7 cellular contexts compared by ENCODE assay signal in the genomic region with DNA sequence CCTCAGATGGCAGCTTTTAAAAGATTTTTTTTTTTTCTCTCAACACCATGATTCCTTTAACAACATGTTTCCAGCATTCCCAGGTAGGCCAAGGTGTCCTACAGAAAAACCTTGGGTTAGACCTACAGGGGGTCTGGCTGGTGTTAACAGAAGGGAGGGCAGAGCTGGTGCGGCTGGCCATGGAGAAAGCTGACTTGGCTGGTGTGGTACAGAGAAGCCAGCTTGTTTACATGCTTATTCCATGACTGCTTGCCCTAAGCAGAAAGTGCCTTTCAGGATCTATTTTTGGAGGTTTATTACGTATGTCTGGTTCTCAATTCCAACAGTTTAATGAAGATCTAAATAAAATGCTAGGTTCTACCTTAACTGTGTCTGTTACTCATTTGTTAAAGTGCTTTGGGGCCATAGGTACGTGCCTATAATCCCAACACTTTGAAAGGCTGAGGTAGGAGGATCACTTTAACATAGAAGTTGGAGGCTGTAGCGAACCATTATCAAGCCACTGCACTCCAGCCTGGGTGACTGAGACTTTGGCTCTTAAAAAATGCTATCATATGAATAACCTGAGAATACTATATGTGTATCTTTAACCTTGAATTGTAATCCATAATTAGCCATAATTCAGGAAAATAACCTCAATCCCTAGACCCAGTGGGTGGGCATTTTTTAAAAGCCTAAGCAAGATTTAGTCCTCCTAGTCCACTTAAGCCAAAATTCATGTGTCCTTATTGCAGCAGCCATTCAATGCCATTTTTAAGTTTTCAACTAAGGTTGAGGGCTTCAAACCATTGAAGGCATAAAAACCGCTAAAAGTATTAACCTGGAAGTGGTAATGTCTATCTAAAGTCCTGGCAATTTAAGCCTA. TPM values are rescaled to one million over a fixed set of nuclear protein-coding genes. Genes with fewer than 3 reads are reported as not detected.
A peak's percentile ranks its signal among the peaks of the same experiment; 100 is the strongest.
DNase-seq lines count a peak whose midpoint lies in the region; ATAC-seq and TF ChIP-seq lines count a peak whose summit lies in the region.
"Not testable (repeated sequence)": the region's sequence is repeated elsewhere in the genome, so short reads cannot be mapped to it uniquely, and the experiment has no call there.

No MANE protein-coding gene starts in this region.

- not testable (repeated sequence) for BruUV-seq in IMR-90 (replicated peaks; lab: Mats Ljungman, UMichigan); PC-3 (replicated peaks; lab: Mats Ljungman, UMichigan)

- not testable (repeated sequence) for H3K4me3 Mint-ChIP-seq in activated CD8-positive, alpha-beta T cell treated with anti-CD3 and anti-CD28 coated beads, Interleukin-2, amount 10 ng/mL, durations not matched to agents 7 days and 5 days; stimulated activated naive CD8-positive, alpha-beta T cell treated with anti-CD3 and anti-CD28 coated beads, Interleukin-15, amount 100 ng/mL, for 72 hours

- peaks cover 43% of the 10 kb centered on the region for H3K4me1 Mint-ChIP-seq in activated CD8-positive, alpha-beta T cell treated with anti-CD3 and anti-CD28 coated beads, Interleukin-2, amount 10 ng/mL, durations not matched to agents 7 days and 5 days (ENCODE audit: low read depth)
- peaks cover 43% of the 10 kb centered on the region for H3K4me1 Mint-ChIP-seq in stimulated activated naive CD8-positive, alpha-beta T cell treated with anti-CD3 and anti-CD28 coated beads, Interleukin-15, amount 100 ng/mL, for 72 hours

- 80% methylated on average over 1 of the region's 5 CpGs; no CpG with 5 or more reads in 1 of the 2 experiments for WGBS in IMR-90 (ENCODE audit: extremely low coverage in 2 of 2, insufficient read length in 1 of 2), 2 experiments

- H3K4ac ChIP-seq in IMR-90 (ENCODE audit: low read depth, low read length) = 0 out of 2 replicates have a peak overlapping the region, but pooled peaks have one; percentile 16

- peak overlapping the region; percentile 28 for H3K27ac Mint-ChIP-seq in activated CD8-positive, alpha-beta T cell treated with anti-CD3 and anti-CD28 coated beads, Interleukin-2, amount 10 ng/mL, durations not matched to agents 7 days and 5 days
- peak overlapping the region; percentile 79 to 95 for H3K27ac Mint-ChIP-seq in stimulated activated naive CD8-positive, alpha-beta T cell treated with anti-CD3 and anti-CD28 coated beads, Interleukin-15, amount 100 ng/mL, for 72 hours

- H3K9me3 Mint-ChIP-seq in activated CD8-positive, alpha-beta T cell treated with anti-CD3 and anti-CD28 coated beads, Interleukin-2, amount 10 ng/mL, durations not matched to agents 7 days and 5 days (ENCODE audit: insufficient read depth); stimulated activated naive CD8-positive, alpha-beta T cell treated with anti-CD3 and anti-CD28 coated beads, Interleukin-15, amount 100 ng/mL, for 72 hours: not testable (repeated sequence)

- H4K20me1 ChIP-seq in IMR-90 (ENCODE audit: insufficient read depth, low read length) (peaks cover 64% of the 10 kb centered on the region), PC-3 (ENCODE audit: low read length) (peaks cover 52% of the 10 kb centered on the region)

- dilution Hi-C loops in IMR-90 (cut with HindIII; ENCODE audit: low sequenced_read_pairs, unreplicated experiment) = not testable (repeated sequence)

- H3K18ac ChIP-seq in IMR-90 (ENCODE audit: low read depth, low read length) = not testable (repeated sequence)

- peaks cover 77% of the 10 kb centered on the region for H3K36me3 Mint-ChIP-seq in activated CD8-positive, alpha-beta T cell treated with anti-CD3 and anti-CD28 coated beads, Interleukin-2, amount 10 ng/mL, durations not matched to agents 7 days and 5 days (ENCODE audit: low read depth)

- H3K9me3 ChIP-seq in IMR-90 (ENCODE audit: control insufficient read depth, insufficient read depth, low read length); PC-3 (ENCODE audit: low read length); neutrophil: not testable (repeated sequence)

- H3K4me3 ChIP-seq in IMR-90 (ENCODE audit: insufficient read depth, low read depth, low read length); PC-3 (ENCODE audit: low read length); coronary artery; neutrophil (ENCODE audit: low read depth in 1 of 2, low read length in 1 of 2): not testable (repeated sequence)

- not testable (repeated sequence) for H3K9me2 ChIP-seq in PC-3 (replicated peaks; ENCODE audit: low read length)

- DNase-seq in IMR-90; PC-3; activated CD8-positive, alpha-beta T cell treated with anti-CD3 and anti-CD28 coated beads, Interleukin-2, amount 10 ng/mL, durations not matched to agents 7 days and 5 days; coronary artery (ENCODE audit: low spot score); left ventricle myocardium superior; stimulated activated naive CD8-positive, alpha-beta T cell treated with anti-CD3 and anti-CD28 coated beads, Interleukin-15, amount 100 ng/mL, for 72 hours: not testable (repeated sequence)

- H3F3A ChIP-seq in PC-3 (ENCODE audit: low read length, unreplicated experiment) = peaks cover 74% of the 10 kb centered on the region

- not testable (repeated sequence) for H2BK120ac ChIP-seq in IMR-90 (ENCODE audit: low read depth, low read length)

- H3K23ac ChIP-seq in IMR-90 (ENCODE audit: low read depth, low read length) = not testable (repeated sequence)

- not testable (repeated sequence) for H2AK5ac ChIP-seq in IMR-90 (ENCODE audit: low read depth, low read length)

- not testable (repeated sequence) for H3K14ac ChIP-seq in IMR-90 (replicated peaks; ENCODE audit: low read depth, low read length)

- CTCF ChIA-PET in IMR-90 (lab: Yijun Ruan, JAX) (interaction anchor here (0.7 kb wide), 1 partner anchor 217 kb away, joined by 3 read pairs; no protein-coding TSS in a partner anchor), PC-3 (lab: Charles Lee) (interaction anchor here (0.7 kb wide), 1 partner anchor 176 kb away, joined by 5 read pairs; no protein-coding TSS in a partner anchor)
- CTCF ChIA-PET in activated CD8-positive, alpha-beta T cell treated with anti-CD3 and anti-CD28 coated beads, Interleukin-2, amount 10 ng/mL, durations not matched to agents 7 days and 5 days (lab: Charles Lee) = interaction anchor here (1.0 to 1.8 kb wide), 7 partner anchors 11 to 125 kb away, joined by 3 to 24 read pairs (median 4); a partner anchor contains a TSS

- not testable (repeated sequence) for TF ChIP-seq POLR2A in IMR-90 (IDR thresholded peaks at IDR 0.05; ENCODE audit: low read depth, low read length)

- H3K4me2 ChIP-seq in IMR-90 (ENCODE audit: low read depth, low read length); PC-3 (ENCODE audit: low read length): not testable (repeated sequence)

- H3K27me3 ChIP-seq in IMR-90 (ENCODE audit: control insufficient read depth, insufficient read depth, low read length); PC-3 (ENCODE audit: low read length); neutrophil: not testable (repeated sequence)

- H2AK9ac ChIP-seq in IMR-90 (replicated peaks; ENCODE audit: low read depth, low read length, poor library complexity) = not testable (repeated sequence)

- intact Hi-C loops in IMR-90 (cut with micrococcal nuclease); PC-3 (cut with micrococcal nuclease); left ventricle myocardium superior (cut with micrococcal nuclease): not testable (repeated sequence)

- POLR2A ChIA-PET in IMR-90 (lab: Charles Lee; ENCODE audit: unreplicated experiment) (interaction anchor here (0.6 to 1.1 kb wide), 7 partner anchors 8 to 232 kb away, joined by 3 to 4 read pairs (median 3); no protein-coding TSS in a partner anchor), PC-3 (lab: Charles Lee; ENCODE audit: unreplicated experiment) (interaction anchor here (0.6 kb wide), 3 partner anchors 137 to 175 kb away, joined by 3 to 9 read pairs (median 5); no protein-coding TSS in a partner anchor)
- POLR2A ChIA-PET in activated CD8-positive, alpha-beta T cell treated with anti-CD3 and anti-CD28 coated beads, Interleukin-2, amount 10 ng/mL, durations not matched to agents 7 days and 5 days (lab: Charles Lee) = interaction anchor here (0.6 to 1.6 kb wide), 9 partner anchors 10 to 226 kb away, joined by 3 to 5 read pairs (median 4); a partner anchor contains a TSS

- peak overlapping the region; percentile 63 for H2BK5ac ChIP-seq in IMR-90 (ENCODE audit: low read depth, low read length, poor library complexity, severe bottlenecking)

- H4K91ac ChIP-seq in IMR-90 (ENCODE audit: insufficient read depth, low read depth, low read length) = not testable (repeated sequence)

- in situ Hi-C loops in IMR-90 (cut with MboI; ENCODE audit: low sequenced_read_pairs) = not testable (repeated sequence)

- H4K8ac ChIP-seq in IMR-90 (ENCODE audit: low read depth in 2 of 2, low read length in 2 of 2) = not testable (repeated sequence)

- H3K56ac ChIP-seq in IMR-90 (ENCODE audit: extremely low read depth, insufficient read depth, low read length) = not testable (repeated sequence)

- TF ChIP-seq RAD21 in IMR-90 (IDR thresholded peaks at IDR 0.05; ENCODE audit: low read length) = not testable (repeated sequence)

- peaks cover 36% of the 10 kb centered on the region for H3K36me3 ChIP-seq in IMR-90 (ENCODE audit: control insufficient read depth, insufficient read depth, low read length)
- H3K36me3 ChIP-seq in PC-3 (ENCODE audit: low read depth, low read length) = peaks cover 51% of the 10 kb centered on the region
- H3K36me3 ChIP-seq in neutrophil = peaks cover 61% of the 10 kb centered on the region

- peaks cover 11% of the 10 kb centered on the region; the same call in 1 of the 2 replicates for H3K9me1 ChIP-seq in IMR-90 (ENCODE audit: insufficient read depth, low read length)

- not testable (repeated sequence) for TF ChIP-seq CTCF in IMR-90 (conservative IDR thresholded peaks at IDR 0.05; ENCODE audit: low read depth, low read length); PC-3 (conservative IDR thresholded peaks at IDR 0.05; ENCODE audit: low read depth, low read length); coronary artery (IDR thresholded peaks at IDR 0.05); neutrophil (IDR thresholded peaks at IDR 0.05)

- H3K27ac ChIP-seq in IMR-90 (ENCODE audit: insufficient read depth, low read length) = not testable (repeated sequence)
- H3K27ac ChIP-seq in PC-3 (ENCODE audit: low read length) (peak overlapping the region; percentile 1; the same call in 1 of the 2 replicates), coronary artery (peak overlapping the region; percentile 13 to 26), neutrophil (peak overlapping the region; percentile 28)

- H3K9ac ChIP-seq in IMR-90 (ENCODE audit: low read depth, low read length); PC-3 (ENCODE audit: low read length): not testable (repeated sequence)

- peaks cover 7 to 47% of the 10 kb centered on the region in 2 experiments for H3K79me1 ChIP-seq in IMR-90 (ENCODE audit: low read depth in 1 of 2, low read length in 2 of 2)

- H2BK15ac ChIP-seq in IMR-90 (ENCODE audit: low read depth, low read length) = not testable (repeated sequence)

- H2AFZ ChIP-seq in IMR-90 (replicated peaks; ENCODE audit: low read length, poor library complexity); PC-3 (ENCODE audit: low read length): not testable (repeated sequence)

- H2BK20ac ChIP-seq in IMR-90 (ENCODE audit: low read depth, low read length) = not testable (repeated sequence)

- ATAC-seq in IMR-90 (ENCODE audit: low read depth) (peak; percentile 2; the same call in 1 of the 2 replicates), left ventricle myocardium superior (peak; percentile 7)
- not testable (repeated sequence) for ATAC-seq in PC-3; activated CD8-positive, alpha-beta T cell treated with anti-CD3 and anti-CD28 coated beads, Interleukin-2, amount 10 ng/mL, durations not matched to agents 7 days and 5 days; stimulated activated naive CD8-positive, alpha-beta T cell treated with anti-CD3 and anti-CD28 coated beads, Interleukin-15, amount 100 ng/mL, for 72 hours

- peaks cover 12% of the 10 kb centered on the region for H3K4me1 ChIP-seq in IMR-90 (ENCODE audit: control insufficient read depth, insufficient read depth, low read length)
- peaks cover 26% of the 10 kb centered on the region for H3K4me1 ChIP-seq in PC-3 (ENCODE audit: insufficient read depth, low read length)
- peaks cover 25 to 29% of the 10 kb centered on the region in 2 experiments for H3K4me1 ChIP-seq in neutrophil (ENCODE audit: control insufficient read depth in 1 of 2, insufficient read depth in 1 of 2, low read depth in 1 of 2, low read length in 1 of 2)

- not testable (repeated sequence) for H3K27me3 Mint-ChIP-seq in activated CD8-positive, alpha-beta T cell treated with anti-CD3 and anti-CD28 coated beads, Interleukin-2, amount 10 ng/mL, durations not matched to agents 7 days and 5 days (ENCODE audit: low read depth); stimulated activated naive CD8-positive, alpha-beta T cell treated with anti-CD3 and anti-CD28 coated beads, Interleukin-15, amount 100 ng/mL, for 72 hours

- peaks cover 32% of the 10 kb centered on the region for H3K79me2 ChIP-seq in PC-3 (ENCODE audit: low read length)

- H4K5ac ChIP-seq in IMR-90 (ENCODE audit: low read depth, low read length) = not testable (repeated sequence)

RNA-seq across cellular contexts. Expression of a gene that starts 6.2 kb away (rescaled TPM):
- total RNA-seq in IMR-90 (2012; rRNA removed) (94.1 and 98.9 TPM in 2 replicates), PC-3 (2014; rRNA removed) (304 and 309 TPM in 2 replicates), left ventricle myocardium superior (130 TPM)
- polyA plus RNA-seq in IMR-90 (2012; rRNA removed) = 158 and 223 TPM in 2 replicates
- 40.6 and 65.5 TPM in 2 replicates for polyA plus RNA-seq in IMR-90 (2012; cell fraction: cytosol; rRNA removed)
- 581 and 1,265 TPM in 2 replicates for polyA plus RNA-seq in IMR-90 (2012; cell fraction: nucleus; rRNA removed; ENCODE audit: low replicate concordance)
- 100 to 1,000 TPM; 264 to 273 TPM for total RNA-seq in activated CD8-positive, alpha-beta T cell treated with anti-CD3 and anti-CD28 coated beads, Interleukin-2, amount 10 ng/mL, durations not matched to agents 7 days and 5 days

RNA-seq across cellular contexts. Expression of a gene that starts 16.1 kb away (rescaled TPM):
- total RNA-seq in IMR-90 (2012; rRNA removed) (31.9 and 35.0 TPM in 2 replicates), PC-3 (2014; rRNA removed) (34.8 and 46.7 TPM in 2 replicates), left ventricle myocardium superior (28.1 TPM)
- polyA plus RNA-seq in IMR-90 (2012; rRNA removed) = 37.0 and 39.4 TPM in 2 replicates
- 57.1 and 81.4 TPM in 2 replicates for polyA plus RNA-seq in IMR-90 (2012; cell fraction: cytosol; rRNA removed)
- 60.6 and 63.6 TPM in 2 replicates for polyA plus RNA-seq in IMR-90 (2012; cell fraction: nucleus; rRNA removed; ENCODE audit: low replicate concordance)
- 10 to 100 TPM; 18.9 to 20.0 TPM for total RNA-seq in activated CD8-positive, alpha-beta T cell treated with anti-CD3 and anti-CD28 coated beads, Interleukin-2, amount 10 ng/mL, durations not matched to agents 7 days and 5 days

RNA-seq across cellular contexts. Expression of a gene that starts 32.2 kb away (rescaled TPM):
- total RNA-seq in IMR-90 (2012; rRNA removed) (0.83 and 0.90 TPM in 2 replicates), PC-3 (2014; rRNA removed) (141 and 142 TPM in 2 replicates), left ventricle myocardium superior (17.1 TPM)
- 1.7 and 1.9 TPM in 2 replicates for polyA plus RNA-seq in IMR-90 (2012; rRNA removed)
- 0.82 and 2.4 TPM in 2 replicates for polyA plus RNA-seq in IMR-90 (2012; cell fraction: cytosol; rRNA removed)
- 0.13 and 2.1 TPM in 2 replicates for polyA plus RNA-seq in IMR-90 (2012; cell fraction: nucleus; rRNA removed; ENCODE audit: low replicate concordance)
- total RNA-seq in activated CD8-positive, alpha-beta T cell treated with anti-CD3 and anti-CD28 coated beads, Interleukin-2, amount 10 ng/mL, durations not matched to agents 7 days and 5 days = 100 to 1,000 TPM; 141 to 148 TPM

RNA-seq across cellular contexts. Expression of a gene that starts 39.1 kb away (rescaled TPM):
- 13.8 and 27.8 TPM in 2 replicates for total RNA-seq in IMR-90 (2012; rRNA removed)
- 103 and 121 TPM in 2 replicates for polyA plus RNA-seq in IMR-90 (2012; rRNA removed)
- polyA plus RNA-seq in IMR-90 (2012; cell fraction: cytosol; rRNA removed) = 209 and 319 TPM in 2 replicates
- polyA plus RNA-seq in IMR-90 (2012; cell fraction: nucleus; rRNA removed; ENCODE audit: low replicate concordance) = 51.1 and 83.2 TPM in 2 replicates
- 0.40 TPM in 1 of 2 replicates, not detected in the other for total RNA-seq in PC-3 (2014; rRNA removed)
- total RNA-seq in activated CD8-positive, alpha-beta T cell treated with anti-CD3 and anti-CD28 coated beads, Interleukin-2, amount 10 ng/mL, durations not matched to agents 7 days and 5 days = 10 to 100 TPM; 72.0 to 74.4 TPM
- 54.8 TPM for total RNA-seq in left ventricle myocardium superior

RNA-seq across cellular contexts. Expression of a gene that starts 50.4 kb away (rescaled TPM):
- total RNA-seq in IMR-90 (2012; rRNA removed) (326 and 498 TPM in 2 replicates), PC-3 (2014; rRNA removed) (170 and 225 TPM in 2 replicates), left ventricle myocardium superior (89.9 TPM)
- polyA plus RNA-seq in IMR-90 (2012; rRNA removed) = 438 and 481 TPM in 2 replicates
- 538 and 709 TPM in 2 replicates for polyA plus RNA-seq in IMR-90 (2012; cell fraction: cytosol; rRNA removed)
- 203 and 232 TPM in 2 replicates for polyA plus RNA-seq in IMR-90 (2012; cell fraction: nucleus; rRNA removed; ENCODE audit: low replicate concordance)
- total RNA-seq in activated CD8-positive, alpha-beta T cell treated with anti-CD3 and anti-CD28 coated beads, Interleukin-2, amount 10 ng/mL, durations not matched to agents 7 days and 5 days = 100 to 1,000 TPM in 1 of 2 experiments, 10 to 100 TPM in 1; 91.0 to 104 TPM
